24 cellular contexts compared by ENCODE assay signal in the genomic region with DNA sequence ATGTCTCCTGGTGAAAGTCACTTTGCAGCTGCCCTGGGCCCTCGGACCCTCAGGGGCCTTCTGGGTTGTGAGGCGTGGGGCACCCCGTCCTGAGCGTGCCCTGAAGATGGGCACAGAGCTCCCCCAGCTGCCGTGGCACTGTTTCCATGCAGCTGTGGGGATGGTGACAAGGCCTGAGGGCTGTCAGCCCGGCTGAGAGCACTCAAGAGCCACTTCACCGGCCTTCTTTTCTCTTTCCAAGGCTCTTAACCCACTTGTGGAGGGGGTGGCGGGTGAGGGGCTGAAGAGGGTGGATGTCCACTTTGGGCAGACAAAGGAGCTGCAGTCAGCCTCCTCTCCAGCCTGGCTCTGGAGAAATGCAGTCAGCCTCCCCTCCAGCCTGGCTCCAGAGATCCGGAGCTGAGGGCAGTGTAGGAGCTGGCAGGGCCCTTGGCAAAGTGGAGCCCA.
DNase-seq lines count a peak whose midpoint lies in the region; ATAC-seq and TF ChIP-seq lines count a peak whose summit lies in the region.
"Had no signal": no experiment of that assay in that cellular context is flagged by ENCODE, and none has a peak within 500 bp of the region (broad histone marks: within the 10 kb centered on the region; RNA-seq: fewer than 3 reads in every experiment).

No MANE protein-coding gene starts in this region.

- no peaks in the 10 kb centered on the region for H3K36me3 ChIP-seq in thyroid gland
- H3K36me3 ChIP-seq: brain microvascular endothelial cell, heart right ventricle, SJSA1, tibial nerve, WERI-Rb-1 had no signal

- peaks cover 8 to 9% of the 10 kb centered on the region in 2 donors for H3K4me1 ChIP-seq in thyroid gland
- H3K4me1 ChIP-seq: heart right ventricle, SJSA1, tibial nerve had no signal

- no peak overlapping the region for H3K27ac ChIP-seq in thyroid gland
- H3K27ac ChIP-seq: brain microvascular endothelial cell, C4-2B, heart right ventricle, SJSA1, tibial nerve, WERI-Rb-1 had no signal

- no peak overlapping the region for H3K4me3 ChIP-seq in thyroid gland (replicated peaks in 1 of 3)
- H3K4me3 ChIP-seq: heart right ventricle, SJSA1, tibial nerve had no signal

- peak; percentile 76 to 96 (median 93) for DNase-seq in NCI-H1417 (lab: John Stamatoyannopoulos, UW)
- no peak for DNase-seq in NCI-H1417 treated with DMSO at 0.1 percent for 48 hours (lab: John Stamatoyannopoulos, UW)
- DNase-seq in NCI-H2029 (lab: John Stamatoyannopoulos, UW): peak; percentile 76
- peak; percentile 63 to 81 for DNase-seq in NCI-H524 (lab: John Stamatoyannopoulos, UW)
- DNase-seq in thyroid gland: peak; percentile 52 to 74
- DNase-seq: 8988T; activated CD4-positive, alpha-beta T cell treated with anti-CD3 and anti-CD28 coated beads for 48 hours; activated effector memory CD4-positive, alpha-beta T cell treated with Interleukin-2 at 50 U/mL for 16 hours; brain microvascular endothelial cell; foreskin melanocyte; heart right ventricle; HFFc6; NCI-H226; RPMI8226; stimulated activated CD4-positive, alpha-beta T cell treated with anti-CD3 and anti-CD28 coated beads, Interleukin-4, amount 100 ng/mL, for 4 hours; WERI-Rb-1 had no signal

- WGBS in thyroid gland, 2 donors: 30 to 36% methylated on average over 2 to 5 of the region's 9 CpGs

- no peaks in the 10 kb centered on the region for H3K9me3 ChIP-seq in thyroid gland
- H3K9me3 ChIP-seq: SJSA1, tibial nerve had no signal

- no peak for TF ChIP-seq CTCF in thyroid gland (IDR thresholded peaks at IDR 0.05)

- intact Hi-C loops in thyroid gland (cut with DNase I): loop anchor here (5.0 kb wide), 1 partner anchor 293 kb away; a partner anchor contains a TSS

- TF ChIP-seq POLR2A in thyroid gland (IDR thresholded peaks at IDR 0.05): no peak

- no peaks in the 10 kb centered on the region for H3K27me3 ChIP-seq in thyroid gland
- H3K27me3 ChIP-seq: brain microvascular endothelial cell, SJSA1, tibial nerve had no signal

- ATAC-seq in HG03521 (IDR thresholded peaks at IDR 0.05; ENCODE audit: unreplicated experiment) (no peak), HG02981 (IDR thresholded peaks at IDR 0.05; ENCODE audit: unreplicated experiment) (no peak), GM18858 (IDR thresholded peaks at IDR 0.05; ENCODE audit: unreplicated experiment) (no peak)
- ATAC-seq: activated naive CD4-positive, alpha-beta T cell treated with anti-CD3 and anti-CD28 coated beads, Interleukin-2, amount 50 U/mL, for 72 hours; natural killer cell treated with Interleukin-12 subunit alpha and Interleukin-12 subunit beta and Interleukin-15 and Interleukin-18, amount 100 ng/mL, for 72 hours had no signal
